Comparison of ENCODE assay signal across 11 cellular contexts in genomic region chr6:15962449-15962764, GRCh38.
A peak's percentile ranks its signal among the peaks of the same experiment; 100 is the strongest.
DNase-seq lines count a peak whose midpoint lies in the region; ATAC-seq and TF ChIP-seq lines count a peak whose summit lies in the region.
"Had no signal": no experiment of that assay in that cellular context is flagged by ENCODE, and none has a peak within 500 bp of the region (broad histone marks: within the 10 kb centered on the region; RNA-seq: fewer than 3 reads in every experiment).

No MANE protein-coding gene starts in this region.

- peak overlapping the region; percentile 0 to 42 (median 3) for H3K27ac Mint-ChIP-seq in nephron
- H3K27ac Mint-ChIP-seq in activated T-cell treated with anti-CD3 and anti-CD28 coated beads, Interleukin-2, amount 50 U/mL, for 24 hours = no peak overlapping the region

- H3K27me3 Mint-ChIP-seq in nephron (ENCODE audit: low read depth) = no peaks in the 10 kb centered on the region
- H3K27me3 Mint-ChIP-seq in activated T-cell treated with anti-CD3 and anti-CD28 coated beads, Interleukin-2, amount 50 U/mL, for 24 hours = no peaks in the 10 kb centered on the region

- no peaks in the 10 kb centered on the region for H3K36me3 ChIP-seq in GM06990 (ENCODE audit: control insufficient read depth, insufficient read depth, low read length)

- H3K27me3 ChIP-seq in GM06990 (replicated peaks; ENCODE audit: control insufficient read depth, insufficient read depth, low read length) = no peaks in the 10 kb centered on the region

- TF ChIP-seq CTCF in GM06990 (IDR thresholded peaks at IDR 0.05; ENCODE audit: insufficient read depth, low read length, poor library complexity, severe bottlenecking) = no peak
- TF ChIP-seq CTCF in choroid plexus epithelial cell (conservative IDR thresholded peaks at IDR 0.05; ENCODE audit: low read depth, low read length) = no peak
- no peak for TF ChIP-seq CTCF in nephron (IDR thresholded peaks at IDR 0.05; ENCODE audit: unreplicated experiment in 3 of 3)

- peaks cover under 1% of the 10 kb centered on the region for H3K4me1 Mint-ChIP-seq in nephron
- peaks cover 13% of the 10 kb centered on the region for H3K4me1 Mint-ChIP-seq in activated T-cell treated with anti-CD3 and anti-CD28 coated beads, Interleukin-2, amount 50 U/mL, for 24 hours (ENCODE audit: low read depth)

- DNase-seq in GM06990 (ENCODE audit: extremely low read depth, insufficient read length) = peak; percentile 69
- peak; percentile 30 for DNase-seq in Jurkat, Clone E6-1 (ENCODE audit: low read depth, low spot score)
- peak; percentile 94 for DNase-seq in choroid plexus epithelial cell (ENCODE audit: low read depth)
- no peak for DNase-seq in activated T-cell treated with anti-CD3 and anti-CD28 coated beads, Interleukin-2, amount 50 U/mL, for 24 hours
- DNase-seq in stimulated activated CD4-positive, alpha-beta T cell treated with anti-CD3 and anti-CD28 coated beads, Interleukin-2, amount 100 ng/mL, for 48 hours = no peak
- DNase-seq in OCI-M1 (lab: John Stamatoyannopoulos, UW) = no peak
- DNase-seq: activated T-cell treated with anti-CD3 and anti-CD28 coated beads, Interleukin-2, amount 50 U/mL, for 48 hours; islet precursor cell; NCI-H526 treated with DMSO at 0.1 percent for 48 hours had no signal

- no peak overlapping the region for H3K4me3 ChIP-seq in GM06990 (replicated peaks; ENCODE audit: low read depth, low read length)
- no peak overlapping the region for H3K4me3 ChIP-seq in Jurkat, Clone E6-1 (ENCODE audit: low read length)
- H3K4me3 ChIP-seq in choroid plexus epithelial cell (ENCODE audit: low read depth, low read length) = no peak overlapping the region

- no peak overlapping the region for H3K4me3 Mint-ChIP-seq in nephron
- H3K4me3 Mint-ChIP-seq in activated T-cell treated with anti-CD3 and anti-CD28 coated beads, Interleukin-2, amount 50 U/mL, for 24 hours = no peak overlapping the region

- ATAC-seq in GM19397 (IDR thresholded peaks at IDR 0.05; ENCODE audit: unreplicated experiment) = no peak

- H3K36me3 Mint-ChIP-seq in nephron (ENCODE audit: low read depth) = no peaks in the 10 kb centered on the region
- H3K36me3 Mint-ChIP-seq in activated T-cell treated with anti-CD3 and anti-CD28 coated beads, Interleukin-2, amount 50 U/mL, for 24 hours (ENCODE audit: low read depth) = no peaks in the 10 kb centered on the region

- H3K9me3 Mint-ChIP-seq in nephron = peaks cover 7% of the 10 kb centered on the region
- H3K9me3 Mint-ChIP-seq in activated T-cell treated with anti-CD3 and anti-CD28 coated beads, Interleukin-2, amount 50 U/mL, for 24 hours = no peaks in the 10 kb centered on the region

Comparison
In these comparisons a context has a peak if more than half of its experiments do, and no peak if none do; other contexts are left out.
1. DNase-seq: peak in GM06990 (single experiment), Jurkat, Clone E6-1 (single experiment) and choroid plexus epithelial cell (single experiment); none in activated T-cell treated with anti-CD3 and anti-CD28 coated beads, Interleukin-2, amount 50 U/mL, for 24 hours (single experiment), stimulated activated CD4-positive, alpha-beta T cell treated with anti-CD3 and anti-CD28 coated beads, Interleukin-2, amount 100 ng/mL, for 48 hours (0 of 2) and OCI-M1 (single experiment).